Comparison of ENCODE assay signal across 32 cellular contexts in the genomic region with DNA sequence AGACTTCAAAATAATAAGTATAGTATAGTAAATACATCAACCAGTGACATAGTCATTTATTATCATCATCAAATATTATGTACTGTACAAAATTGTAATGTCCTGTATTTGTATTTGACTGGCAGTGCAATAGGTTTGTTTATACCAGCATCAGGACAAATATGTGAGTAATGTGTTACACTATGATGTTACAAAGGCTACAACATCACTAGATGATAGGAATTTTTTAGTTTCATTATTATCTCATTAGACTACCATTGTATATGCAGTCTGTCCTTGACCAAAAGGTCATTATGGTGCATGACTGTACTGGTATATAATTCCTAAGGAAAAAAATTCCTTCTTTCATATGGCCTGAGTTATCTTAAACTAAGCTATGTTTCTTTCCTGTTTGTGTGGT.
"Had no signal": no experiment of that assay in that cellular context is flagged by ENCODE, and none has a peak within 500 bp of the region (broad histone marks: within the 10 kb centered on the region; RNA-seq: fewer than 3 reads in every experiment).

No MANE protein-coding gene starts in this region.

- FAIRE-seq: astrocyte had no signal

- H3K9me3 Mint-ChIP-seq: activated naive CD4-positive, alpha-beta T cell treated with anti-CD3 and anti-CD28 coated beads, Interleukin-2, amount 50 U/mL, for 72 hours; effector memory CD8-positive, alpha-beta T cell; T-helper 2 cell treated with Interferon-gamma antibody and Interleukin-4, amounts not matched to agents 5 μg/mL and 100 μg/mL, for 36 hours had no signal

- H3K4me1 Mint-ChIP-seq: activated B cell treated with CpG ODN at 0.5 μM for 24 hours; activated naive CD8-positive, alpha-beta T cell treated with anti-CD3 and anti-CD28 coated beads, Interleukin-2, amount 10 ng/mL, durations not matched to agents 7 days and 5 days; activated T-helper 17 cell treated with anti-CD3 and anti-CD28 coated beads, Interleukin-2, amount 50 U/mL, for 72 hours; T-helper 17 cell had no signal

- H3K27ac ChIP-seq: esophagus muscularis mucosa, foreskin keratinocyte, gastrocnemius medialis, WERI-Rb-1 had no signal

- H3K9me3 ChIP-seq: gastrocnemius medialis had no signal

- H3K4me1 ChIP-seq: esophagus muscularis mucosa, foreskin keratinocyte, gastrocnemius medialis had no signal

- H3K27me3 Mint-ChIP-seq: activated B cell treated with CpG ODN at 0.5 μM for 24 hours; activated T-helper 17 cell treated with anti-CD3 and anti-CD28 coated beads, Interleukin-2, amount 50 U/mL, for 72 hours; effector memory CD8-positive, alpha-beta T cell; T-helper 17 cell had no signal

- ATAC-seq: activated CD4-positive, CD25-positive, alpha-beta regulatory T cell treated with anti-CD3 and anti-CD28 coated beads, Interleukin-2, amount 50 U/mL, for 24 hours; activated CD8-positive, alpha-beta T cell treated with anti-CD3 and anti-CD28 coated beads for 36 hours; activated naive CD4-positive, alpha-beta T cell treated with anti-CD3 and anti-CD28 coated beads, Interleukin-2, amount 50 U/mL, for 72 hours; activated T-cell treated with anti-CD3 and anti-CD28 coated beads, Interleukin-2, amount 50 U/mL, for 4 hours; activated T-helper 17 cell treated with anti-CD3 and anti-CD28 coated beads, Interleukin-2, amount 50 U/mL, for 72 hours; effector memory CD8-positive, alpha-beta T cell; foreskin keratinocyte; gastrocnemius medialis; T-helper 17 cell had no signal

- H3K36me3 ChIP-seq: esophagus muscularis mucosa, gastrocnemius medialis, WERI-Rb-1 had no signal

- H3K36me3 Mint-ChIP-seq: activated naive CD8-positive, alpha-beta T cell treated with anti-CD3 and anti-CD28 coated beads, Interleukin-2, amount 10 ng/mL, durations not matched to agents 7 days and 5 days had no signal

- H3K27me3 ChIP-seq: esophagus muscularis mucosa, gastrocnemius medialis had no signal

- H3K4me3 Mint-ChIP-seq: activated B cell treated with CpG ODN at 0.5 μM for 24 hours; activated CD8-positive, alpha-beta T cell treated with anti-CD3 and anti-CD28 coated beads for 36 hours; activated naive CD4-positive, alpha-beta T cell treated with anti-CD3 and anti-CD28 coated beads for 36 hours; activated naive CD8-positive, alpha-beta T cell treated with anti-CD3 and anti-CD28 coated beads, Interleukin-2, amount 10 ng/mL, durations not matched to agents 7 days and 5 days; activated T-cell treated with anti-CD3 and anti-CD28 coated beads, Interleukin-2, amount 50 U/mL, for 4 hours; activated T-helper 17 cell treated with anti-CD3 and anti-CD28 coated beads, Interleukin-2, amount 50 U/mL, for 72 hours; effector memory CD8-positive, alpha-beta T cell; T-helper 17 cell; T-helper 2 cell treated with Interferon-gamma antibody and Interleukin-4, amounts not matched to agents 5 μg/mL and 100 μg/mL, for 36 hours had no signal

- DNase-seq: activated B cell treated with CpG ODN at 0.5 μM for 24 hours; activated CD4-positive, alpha-beta T cell treated with anti-CD3 and anti-CD28 coated beads for 48 hours; activated CD4-positive, alpha-beta T cell treated with anti-CD3 and anti-CD28 coated beads, Interleukin-2, amount 50 U/mL, for 1 hour; activated CD4-positive, alpha-beta T cell treated with anti-CD3 and anti-CD28 coated beads, Interleukin-2, amount 50 U/mL, for 48 hours; activated CD8-positive, alpha-beta memory T cell treated with anti-CD3 and anti-CD28 coated beads for 24 hours; activated CD8-positive, alpha-beta T cell treated with anti-CD3 and anti-CD28 coated beads for 36 hours; activated effector memory CD4-positive, alpha-beta T cell treated with Interleukin-2 at 50 U/mL for 16 hours; activated gamma-delta T cell treated with Interleukin-2 at 50 U/mL for 16 hours; activated naive CD4-positive, alpha-beta T cell treated with anti-CD3 and anti-CD28 coated beads for 36 hours; activated naive CD8-positive, alpha-beta T cell treated with anti-CD3 and anti-CD28 coated beads, Interleukin-2, amount 10 ng/mL, durations not matched to agents 7 days and 5 days; activated T-cell treated with anti-CD3 and anti-CD28 coated beads, Interleukin-2, amount 50 U/mL, for 4 hours; amniotic stem cell; anterior cingulate cortex; caudate nucleus; cortex of kidney; dermis blood vessel endothelial cell; effector CD4-positive, alpha-beta T cell; effector memory CD8-positive, alpha-beta T cell; erythroblast; foreskin keratinocyte; gastrocnemius medialis; glutamatergic neuron; T-helper 1 cell; T-helper 17 cell; T1000; WERI-Rb-1 had no signal

- H3K4me3 ChIP-seq: esophagus muscularis mucosa, gastrocnemius medialis had no signal

- H3K27ac Mint-ChIP-seq: activated B cell treated with CpG ODN at 0.5 μM for 24 hours; activated CD8-positive, alpha-beta T cell treated with anti-CD3 and anti-CD28 coated beads for 36 hours; activated naive CD4-positive, alpha-beta T cell treated with anti-CD3 and anti-CD28 coated beads for 36 hours; activated naive CD4-positive, alpha-beta T cell treated with anti-CD3 and anti-CD28 coated beads, Interleukin-2, amount 50 U/mL, for 72 hours; activated naive CD8-positive, alpha-beta T cell treated with anti-CD3 and anti-CD28 coated beads, Interleukin-2, amount 10 ng/mL, durations not matched to agents 7 days and 5 days; activated T-helper 17 cell treated with anti-CD3 and anti-CD28 coated beads, Interleukin-2, amount 50 U/mL, for 72 hours; effector memory CD8-positive, alpha-beta T cell; T-helper 17 cell; T-helper 2 cell treated with Interferon-gamma antibody and Interleukin-4, amounts not matched to agents 5 μg/mL and 100 μg/mL, for 36 hours had no signal
